8 cellular contexts compared by ENCODE assay signal in the genomic region with DNA sequence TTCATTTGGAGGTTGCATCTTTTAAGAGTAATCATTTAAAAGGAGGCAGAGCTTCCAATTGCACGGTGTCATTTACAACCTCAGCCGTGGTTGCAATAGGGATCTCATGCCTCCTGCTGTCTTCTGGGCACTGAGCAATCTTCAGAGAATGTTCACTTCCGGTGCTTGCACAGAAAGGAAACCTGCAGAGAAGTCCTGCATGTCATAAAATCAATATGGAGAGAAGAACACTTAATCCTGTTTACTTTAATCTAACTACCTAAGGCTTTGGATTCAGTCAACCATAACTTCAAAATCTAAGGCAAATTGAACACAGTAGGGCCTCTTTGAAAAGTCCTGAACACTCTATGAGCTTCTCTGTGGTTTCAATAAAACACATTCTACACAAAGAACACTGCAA. TPM values are rescaled to one million over a fixed set of nuclear protein-coding genes. Genes with fewer than 3 reads are reported as not detected.
DNase-seq lines count a peak whose midpoint lies in the region; ATAC-seq, FAIRE-seq and TF ChIP-seq lines count a peak whose summit lies in the region.

No MANE protein-coding gene starts in this region.

- POLR2A ChIA-PET in AG04449 (lab: Yijun Ruan, JAX), result no interaction called here

- DNase-seq in AG04449 (ENCODE audit: low read depth, low spot score), result peak; percentile 26
- DNase-seq in NCI-H2227 (lab: John Stamatoyannopoulos, UW; ENCODE audit: unreplicated experiment), result peak; percentile 63
- peak; percentile 50 for DNase-seq in dermis blood vessel endothelial cell
- DNase-seq in urothelium cell line (ENCODE audit: low spot score), result peak; percentile 20
- no peak for DNase-seq in cerebellum (ENCODE audit: low spot score)
- DNase-seq in stimulated activated CD4-positive, alpha-beta T cell treated with anti-CD3 and anti-CD28 coated beads, Interleukin-2, amount 100 ng/mL, for 24 hours, result no peak

- peak; percentile 20 for TF ChIP-seq CTCF in AG04449 (IDR thresholded peaks at IDR 0.05; ENCODE audit: insufficient read depth, low read length, missing control alignments)

- no peak for FAIRE-seq in urothelium cell line (lab: Jason Lieb, UNC)

- H3K4me3 ChIP-seq in AG04449 (ENCODE audit: low read depth, low read length), result no peak overlapping the region

- CTCF ChIA-PET in AG04449 (lab: Yijun Ruan, JAX), result interaction anchor here (0.8 kb wide), 1 partner anchor 98 kb away, joined by 3 read pairs; no protein-coding TSS in a partner anchor

- peak; percentile 67 for ATAC-seq in GM21447 (IDR thresholded peaks at IDR 0.05; ENCODE audit: unreplicated experiment)
- ATAC-seq in GM19463 (IDR thresholded peaks at IDR 0.05; ENCODE audit: unreplicated experiment), result no peak

RNA-seq across cellular contexts. Expression of a gene that starts 11.3 kb away (rescaled TPM):
- total RNA-seq in dermis blood vessel endothelial cell (1.2 and 1.7 TPM in 2 replicates), cerebellum (4.4 TPM)

Comparison
In these comparisons a context has a peak if more than half of its experiments do, and no peak if none do; other contexts are left out.
1. DNase-seq: peak in AG04449 (single experiment), NCI-H2227 (single experiment), dermis blood vessel endothelial cell (single experiment) and urothelium cell line (single experiment); none in cerebellum (single experiment) and stimulated activated CD4-positive, alpha-beta T cell treated with anti-CD3 and anti-CD28 coated beads, Interleukin-2, amount 100 ng/mL, for 24 hours (0 of 2).